6 cellular contexts compared by ENCODE assay signal in genomic region chr3:40477671-40478070, GRCh38. TPM values are rescaled to one million over a fixed set of nuclear protein-coding genes. Genes with fewer than 3 reads are reported as not detected.
DNase-seq lines count a peak whose midpoint lies in the region; TF ChIP-seq lines count a peak whose summit lies in the region.

No MANE protein-coding gene starts in this region.

- TF ChIP-seq CTCF in coronary artery (IDR thresholded peaks at IDR 0.05) (no peak), progenitor cell of endocrine pancreas (IDR thresholded peaks at IDR 0.05; ENCODE audit: unreplicated experiment) (no peak)

- peaks cover 4% of the 10 kb centered on the region for H3K36me3 Mint-ChIP-seq in progenitor cell of endocrine pancreas (ENCODE audit: insufficient read depth)

- peak overlapping the region; percentile 79 for H3K4me3 ChIP-seq in coronary artery

- no peaks in the 10 kb centered on the region for H3K9me3 Mint-ChIP-seq in progenitor cell of endocrine pancreas (ENCODE audit: low read depth)

- peak overlapping the region; percentile 82 for H3K4me3 Mint-ChIP-seq in progenitor cell of endocrine pancreas (ENCODE audit: low read depth)

- H3K27ac Mint-ChIP-seq in progenitor cell of endocrine pancreas = peak overlapping the region; percentile 81

- no peaks in the 10 kb centered on the region for H3K27me3 Mint-ChIP-seq in progenitor cell of endocrine pancreas

- H3K4me1 Mint-ChIP-seq in progenitor cell of endocrine pancreas (ENCODE audit: low read depth) = peaks cover 3% of the 10 kb centered on the region

- H3K27ac ChIP-seq in coronary artery = peak overlapping the region in 1 of 2 donors; percentile 65

- peak; percentile 26 to 36 for DNase-seq in Kasumi-1 (lab: John Stamatoyannopoulos, UW)
- no peak for DNase-seq in coronary artery (ENCODE audit: low spot score)
- no peak for DNase-seq in progenitor cell of endocrine pancreas (ENCODE audit: low spot score, unreplicated experiment)
- no peak for DNase-seq in COR-L47 (lab: John Stamatoyannopoulos, UW)
- no peak for DNase-seq in NCI-H774 (lab: John Stamatoyannopoulos, UW)
- no peak for DNase-seq in NCI-H1092 treated with DMSO at 0.1 percent for 48 hours (lab: John Stamatoyannopoulos, UW)

RNA-seq across cellular contexts. Expression of gene ZNF619, which starts 0.7 kb away (rescaled TPM):
- 7.3 and 7.8 TPM in 2 replicates for total RNA-seq in progenitor cell of endocrine pancreas

RNA-seq across cellular contexts. Expression of gene RPL14, which starts 20.5 kb away (rescaled TPM):
- 1,767 and 1,811 TPM in 2 replicates for total RNA-seq in progenitor cell of endocrine pancreas

RNA-seq across cellular contexts. Expression of gene ZNF620, which starts 28.2 kb away (rescaled TPM):
- total RNA-seq in progenitor cell of endocrine pancreas = 23.0 and 26.2 TPM in 2 replicates

RNA-seq across cellular contexts. Expression of gene ZNF621, which starts 47.1 kb away (rescaled TPM):
- total RNA-seq in progenitor cell of endocrine pancreas = 28.1 and 29.0 TPM in 2 replicates

Comparison
In these comparisons a context has a peak if more than half of its experiments do, and no peak if none do; other contexts are left out.
1. DNase-seq: peak in Kasumi-1 (2 of 2); none in coronary artery (single experiment), progenitor cell of endocrine pancreas (single experiment), COR-L47 (single experiment), NCI-H774 (single experiment) and NCI-H1092 treated with DMSO at 0.1 percent for 48 hours (single experiment).